In the genomic region with DNA sequence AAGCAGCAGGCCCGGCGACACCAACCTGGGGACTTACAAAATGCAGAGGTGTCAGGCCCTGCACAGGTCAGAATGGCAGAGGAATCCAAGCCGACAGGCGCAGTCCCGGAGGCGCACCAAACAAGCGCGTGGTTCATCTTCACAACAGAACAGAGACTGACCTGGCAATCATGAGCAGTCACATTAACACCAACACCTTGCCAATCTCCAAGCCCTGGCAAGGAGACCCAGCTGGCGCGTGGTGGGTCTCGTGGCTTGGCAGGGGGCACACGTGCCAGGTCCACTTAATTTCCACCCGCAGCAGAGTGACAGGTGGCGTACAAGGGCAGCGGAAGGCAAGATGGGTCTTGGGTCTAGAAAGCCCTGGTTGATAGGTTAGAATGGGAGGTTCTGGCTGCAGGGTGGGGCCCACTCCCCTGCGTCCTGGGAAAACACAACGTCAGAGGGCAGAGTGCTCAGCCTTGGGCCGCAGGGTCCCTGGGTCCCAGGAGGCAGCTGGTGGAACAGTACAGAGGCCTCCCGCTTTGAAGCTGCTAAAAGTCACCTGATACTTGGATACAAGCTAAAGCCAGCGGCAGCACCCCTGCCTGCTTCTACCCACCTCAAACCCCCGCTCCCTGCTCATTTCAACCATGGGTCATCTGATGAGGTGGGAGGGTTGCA, we compare ENCODE assay signal across 15 cellular contexts.
"Had no signal": no experiment of that assay in that cellular context is flagged by ENCODE, and none has a peak within 500 bp of the region (broad histone marks: within the 10 kb centered on the region; RNA-seq: fewer than 3 reads in every experiment).

No MANE protein-coding gene starts in this region.

- DNase-seq: activated CD4-positive, alpha-beta T cell treated with anti-CD3 and anti-CD28 coated beads for 36 hours; activated CD4-positive, alpha-beta T cell treated with anti-CD3 and anti-CD28 coated beads, Interleukin-2, amount 50 U/mL, for 48 hours; activated gamma-delta T cell treated with Interleukin-2 at 50 U/mL for 16 hours; adrenal gland; effector memory CD8-positive, alpha-beta T cell; hippocampal formation; mesenchymal stem cell; mucosa of descending colon; naive B cell; pancreas; stimulated activated naive B cell treated with anti-CD40 and anti-IgM and Interleukin-4, amounts not matched to agents 10 μg/mL and 1 μg/mL and 100 μg/mL, for 72 hours; upper lobe of left lung had no signal

- ATAC-seq: activated CD4-positive, alpha-beta T cell treated with anti-CD3 and anti-CD28 coated beads for 36 hours; activated naive CD4-positive, alpha-beta T cell treated with anti-CD3 and anti-CD28 coated beads, Interleukin-2, amount 50 U/mL, for 72 hours; effector memory CD8-positive, alpha-beta T cell; mucosa of descending colon; pancreas; stimulated activated naive B cell treated with anti-CD40 and anti-IgM and Interleukin-4, amounts not matched to agents 10 μg/mL and 1 μg/mL and 100 μg/mL, for 72 hours had no signal

- H3K4me3 ChIP-seq: adrenal gland, mucosa of descending colon, pancreas, thoracic aorta, upper lobe of left lung had no signal

- H3K9me3 ChIP-seq: adrenal gland, mucosa of descending colon, neutrophil, pancreas, thoracic aorta, upper lobe of left lung had no signal

- H3K4me1 ChIP-seq: adrenal gland, pancreas, upper lobe of left lung had no signal

- H3K27me3 ChIP-seq: neutrophil, pancreas, upper lobe of left lung had no signal

- H3K27ac ChIP-seq: adrenal gland, neutrophil, pancreas, thoracic aorta, upper lobe of left lung had no signal

- H3K36me3 ChIP-seq: adrenal gland, neutrophil, pancreas, thoracic aorta, upper lobe of left lung had no signal
